Comparison of ENCODE assay signal across 9 cellular contexts in the genomic region with DNA sequence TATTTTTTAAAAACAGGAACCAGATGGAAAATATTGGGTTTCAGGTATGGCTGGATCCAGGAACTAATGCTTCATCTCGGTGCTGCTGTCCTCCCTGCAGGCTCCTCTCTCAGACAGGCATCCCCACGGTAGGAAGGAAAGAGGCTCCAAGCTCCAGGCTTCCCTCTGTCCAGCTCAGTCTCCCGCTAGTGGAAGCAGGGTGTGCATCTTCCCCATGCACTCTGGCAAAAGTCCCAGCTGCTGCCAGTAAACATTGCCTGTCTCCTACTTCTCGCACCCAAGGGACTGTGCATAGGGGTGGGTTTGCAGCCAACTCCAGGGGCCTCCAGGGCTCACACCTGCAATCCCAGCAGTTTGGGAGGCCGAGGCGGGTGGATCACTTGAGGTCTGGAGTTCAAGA. TPM values are rescaled to one million over a fixed set of nuclear protein-coding genes. Genes with fewer than 3 reads are reported as not detected.
DNase-seq lines count a peak whose midpoint lies in the region; ATAC-seq, FAIRE-seq and TF ChIP-seq lines count a peak whose summit lies in the region.
"Had no signal": no experiment of that assay in that cellular context is flagged by ENCODE, and none has a peak within 500 bp of the region (broad histone marks: within the 10 kb centered on the region; RNA-seq: fewer than 3 reads in every experiment).

No MANE protein-coding gene starts in this region.

- H3K36me3 ChIP-seq in OCI-LY7 (ENCODE audit: insufficient read depth, low read length): peaks cover 10% of the 10 kb centered on the region
- no peaks in the 10 kb centered on the region for H3K36me3 ChIP-seq in pancreas
- H3K36me3 ChIP-seq in PC-9 (ENCODE audit: low read depth): no peaks in the 10 kb centered on the region

- TF ChIP-seq CTCF in CD14-positive monocyte (IDR thresholded peaks at IDR 0.05): no peak
- no peak for TF ChIP-seq CTCF in OCI-LY7 (conservative IDR thresholded peaks at IDR 0.05; ENCODE audit: low read length)
- TF ChIP-seq CTCF in pancreas (IDR thresholded peaks at IDR 0.05): no peak
- TF ChIP-seq CTCF in PC-9 (conservative IDR thresholded peaks at IDR 0.05): no peak

- H3K9me3 ChIP-seq in OCI-LY7 (ENCODE audit: low read length) (no peaks in the 10 kb centered on the region), pancreas (no peaks in the 10 kb centered on the region), PC-9 (ENCODE audit: insufficient read depth, low read depth) (no peaks in the 10 kb centered on the region)

- intact Hi-C loops in CD14-positive monocyte (cut with micrococcal nuclease): loop anchor here in 1 of 2 donors (5.0 kb wide), 1 partner anchor 120 kb away; no protein-coding TSS in a partner anchor
- intact Hi-C loops in OCI-LY7 (cut with micrococcal nuclease; ENCODE audit: unreplicated experiment): no loop called here
- intact Hi-C loops in head of caudate nucleus (cut with DNase I): no loop called here
- intact Hi-C loops in pancreas (cut with DNase I): no loop called here
- intact Hi-C loops in PC-9 (cut with micrococcal nuclease; ENCODE audit: unreplicated experiment): loop anchor here (5.0 kb wide), 1 partner anchor 35 kb away; no protein-coding TSS in a partner anchor

- peaks cover 23% of the 10 kb centered on the region for H3K4me1 ChIP-seq in OCI-LY7 (ENCODE audit: insufficient read depth, low read length, poor library complexity, severe bottlenecking)
- H3K4me1 ChIP-seq in pancreas: peaks cover 0 to 5% (median 0%) of the 10 kb centered on the region in 3 donors
- H3K4me1 ChIP-seq in PC-9 (replicated peaks; ENCODE audit: insufficient read depth): no peaks in the 10 kb centered on the region; the same call in 1 of the 2 replicates

- no peaks in the 10 kb centered on the region for H4K20me1 ChIP-seq in OCI-LY7 (ENCODE audit: insufficient read depth, low read length)
- no peaks in the 10 kb centered on the region for H4K20me1 ChIP-seq in PC-9 (ENCODE audit: insufficient read depth)

- DNase-seq in CD14-positive monocyte (ENCODE audit: low spot score): no peak
- no peak for DNase-seq in OCI-LY7 (ENCODE audit: low spot score)
- peak in 41 of 42 donors; percentile 44 to 89 (median 73) for DNase-seq in head of caudate nucleus
- DNase-seq in pancreas: peak in 3 of 6 donors; percentile 27 to 43 (median 35)
- no peak for DNase-seq in NCI-H187 (lab: John Stamatoyannopoulos, UW)
- DNase-seq in PC-9: no peak
- DNase-seq: activated naive CD8-positive, alpha-beta T cell treated with anti-CD3 and anti-CD28 coated beads, Interleukin-2, amount 50 U/mL, for 24 hours had no signal

- H3K4me1 Mint-ChIP-seq in CD14-positive monocyte: peaks cover 16% of the 10 kb centered on the region

- POLR2A ChIA-PET in OCI-LY7 (lab: Charles Lee) (interaction anchor here (0.6 kb wide), 2 partner anchors 9 to 60 kb away, joined by 3 to 4 read pairs; no protein-coding TSS in a partner anchor), PC-9 (lab: Charles Lee; ENCODE audit: unreplicated experiment) (no interaction called here)

- H3K4me2 ChIP-seq in OCI-LY7 (ENCODE audit: low read length) (0 out of 2 replicates have a peak overlapping the region, but pooled peaks have one; percentile 66), PC-9 (no peak overlapping the region)

- H3K27me3 ChIP-seq in pancreas: no peaks in the 10 kb centered on the region
- 0 out of 2 replicates have a peak, but pooled peaks cover 5% of the 10 kb centered on the region for H3K27me3 ChIP-seq in PC-9 (ENCODE audit: insufficient read depth, low read depth)

- FAIRE-seq in pancreas (lab: Jason Lieb, UNC): no peak

- 79 to 81% methylated on average over 6 of the region's 6 CpGs for WGBS in pancreas, 2 donors

- H3K4me3 Mint-ChIP-seq in CD14-positive monocyte: no peak overlapping the region

- H3F3A ChIP-seq in PC-9 (ENCODE audit: insufficient read depth, low read depth): peaks cover 40% of the 10 kb centered on the region

- CTCF ChIA-PET in OCI-LY7 (lab: Charles Lee; ENCODE audit: unreplicated experiment): interaction anchor here (0.6 kb wide), 1 partner anchor 235 kb away, joined by 4 read pairs; no protein-coding TSS in a partner anchor
- CTCF ChIA-PET in PC-9 (lab: Charles Lee): interaction anchor here (0.6 kb wide), 1 partner anchor 50 kb away, joined by 3 read pairs; a partner anchor contains a TSS

- peaks cover 6 to 10% (median 10%) of the 10 kb centered on the region in 3 donors for H3K27me3 Mint-ChIP-seq in CD14-positive monocyte (ENCODE audit: low read depth in 3 of 3)
- H3K27me3 Mint-ChIP-seq: activated naive CD8-positive, alpha-beta T cell treated with anti-CD3 and anti-CD28 coated beads, Interleukin-2, amount 50 U/mL, for 24 hours had no signal

- H3K4me3 ChIP-seq in OCI-LY7 (ENCODE audit: low read depth, low read length, poor library complexity, severe bottlenecking): no peak overlapping the region
- H3K4me3 ChIP-seq in pancreas: no peak overlapping the region
- H3K4me3 ChIP-seq in PC-9: no peak overlapping the region

- BruUV-seq in OCI-LY7 (replicated peaks; lab: Mats Ljungman, UMichigan) (no TSS peak), PC-9 (replicated peaks; lab: Mats Ljungman, UMichigan) (no TSS peak)

- peaks cover 0 to 4% (median 1%) of the 10 kb centered on the region in 7 donors for H3K9me3 Mint-ChIP-seq in CD14-positive monocyte
- H3K9me3 Mint-ChIP-seq: activated naive CD8-positive, alpha-beta T cell treated with anti-CD3 and anti-CD28 coated beads, Interleukin-2, amount 50 U/mL, for 24 hours had no signal

- H3K27ac ChIP-seq in OCI-LY7 (ENCODE audit: low read depth, low read length, poor library complexity, severe bottlenecking): no peak overlapping the region
- H3K27ac ChIP-seq in pancreas: peak overlapping the region in 2 of 4 donors; percentile 64 to 77
- no peak overlapping the region for H3K27ac ChIP-seq in PC-9

- H3K79me2 ChIP-seq in OCI-LY7 (ENCODE audit: insufficient read depth, low read depth, low read length): no peaks in the 10 kb centered on the region
- no peaks in the 10 kb centered on the region for H3K79me2 ChIP-seq in PC-9 (ENCODE audit: low read depth)

- H3K27ac Mint-ChIP-seq in CD14-positive monocyte: peak overlapping the region in 6 of 7 donors; percentile 35 to 86 (median 66)
- H3K27ac Mint-ChIP-seq: activated naive CD8-positive, alpha-beta T cell treated with anti-CD3 and anti-CD28 coated beads, Interleukin-2, amount 50 U/mL, for 24 hours had no signal

- peak overlapping the region; percentile 72; the same call in 1 of the 2 replicates for H2AFZ ChIP-seq in OCI-LY7 (ENCODE audit: low read length)
- no peak overlapping the region for H2AFZ ChIP-seq in PC-9

- H3K36me3 Mint-ChIP-seq in CD14-positive monocyte: peaks cover 5 to 7% of the 10 kb centered on the region in 2 donors

- ATAC-seq in pancreas: peak in 3 of 4 donors; percentile 16 to 40 (median 31)
- no peak for ATAC-seq in HG02885 (IDR thresholded peaks at IDR 0.05; ENCODE audit: poor library complexity, unreplicated experiment)
- ATAC-seq in HG03175 (IDR thresholded peaks at IDR 0.05; ENCODE audit: unreplicated experiment): no peak

- no peaks in the 10 kb centered on the region for H3K9me2 ChIP-seq in OCI-LY7 (ENCODE audit: insufficient read depth, low read length)
- H3K9me2 ChIP-seq in PC-9 (ENCODE audit: insufficient read depth): no peaks in the 10 kb centered on the region

RNA-seq across cellular contexts. Expression of a gene that starts 29.2 kb away (rescaled TPM):
- 1 to 10 TPM; 7.8 to 7.9 TPM for polyA plus RNA-seq in CD14-positive monocyte
- 6.0 and 7.7 TPM in 2 replicates for total RNA-seq in OCI-LY7 (2014; rRNA removed; shearing (Covaris generic))
- 26.0 and 41.7 TPM in 2 replicates for total RNA-seq in OCI-LY7 (2022)
- total RNA-seq in pancreas: 1 to 10 TPM in 1 of 6 donors, under 1 TPM in 5; 0.19 to 1.1 (median 0.53) TPM
- under 1 TPM; 0.15 to 0.40 TPM for polyA plus RNA-seq in pancreas
- 0.55 and 1.1 TPM in 2 replicates for total RNA-seq in PC-9 (2021)

RNA-seq across cellular contexts. Expression of a gene that starts 40.0 kb away (rescaled TPM):
- polyA plus RNA-seq in CD14-positive monocyte (10 to 100 TPM in 1 of 2 donors, 1 to 10 TPM in 1; 6.8 to 12.4 TPM), pancreas (10 to 100 TPM; 13.7 to 24.7 TPM)
- total RNA-seq in OCI-LY7 (2014; rRNA removed; shearing (Covaris generic)): 14.3 and 14.8 TPM in 2 replicates
- total RNA-seq in OCI-LY7 (2022) (31.0 and 31.4 TPM in 2 replicates), pancreas (10 to 100 TPM; 19.7 to 27.5 (median 24.2) TPM), PC-9 (2021) (14.1 and 15.8 TPM in 2 replicates)

RNA-seq across cellular contexts. Expression of a gene that starts 49.6 kb away (rescaled TPM):
- polyA plus RNA-seq in CD14-positive monocyte: 10 to 100 TPM; 13.8 to 23.9 TPM
- 27.3 and 30.7 TPM in 2 replicates for total RNA-seq in OCI-LY7 (2014; rRNA removed; shearing (Covaris generic))
- total RNA-seq in OCI-LY7 (2022): 30.6 and 30.7 TPM in 2 replicates
- total RNA-seq in pancreas: 10 to 100 TPM in 1 of 6 donors, 1 to 10 TPM in 5; 3.8 to 22.0 (median 8.1) TPM
- polyA plus RNA-seq in pancreas: 10 to 100 TPM; 32.3 to 34.8 TPM
- 15.5 and 20.6 TPM in 2 replicates for total RNA-seq in PC-9 (2021)

Comparison
In these comparisons a context has a peak if more than half of its experiments do, and no peak if none do; other contexts are left out.
1. DNase-seq: peak in head of caudate nucleus (41 of 42); none in CD14-positive monocyte (single experiment), OCI-LY7 (single experiment), NCI-H187 (0 of 2) and PC-9 (0 of 2).
2. ATAC-seq: peak in pancreas (3 of 4); none in HG02885 (single experiment) and HG03175 (single experiment).